Comparison of ENCODE assay signal across 20 cellular contexts in the genomic region with DNA sequence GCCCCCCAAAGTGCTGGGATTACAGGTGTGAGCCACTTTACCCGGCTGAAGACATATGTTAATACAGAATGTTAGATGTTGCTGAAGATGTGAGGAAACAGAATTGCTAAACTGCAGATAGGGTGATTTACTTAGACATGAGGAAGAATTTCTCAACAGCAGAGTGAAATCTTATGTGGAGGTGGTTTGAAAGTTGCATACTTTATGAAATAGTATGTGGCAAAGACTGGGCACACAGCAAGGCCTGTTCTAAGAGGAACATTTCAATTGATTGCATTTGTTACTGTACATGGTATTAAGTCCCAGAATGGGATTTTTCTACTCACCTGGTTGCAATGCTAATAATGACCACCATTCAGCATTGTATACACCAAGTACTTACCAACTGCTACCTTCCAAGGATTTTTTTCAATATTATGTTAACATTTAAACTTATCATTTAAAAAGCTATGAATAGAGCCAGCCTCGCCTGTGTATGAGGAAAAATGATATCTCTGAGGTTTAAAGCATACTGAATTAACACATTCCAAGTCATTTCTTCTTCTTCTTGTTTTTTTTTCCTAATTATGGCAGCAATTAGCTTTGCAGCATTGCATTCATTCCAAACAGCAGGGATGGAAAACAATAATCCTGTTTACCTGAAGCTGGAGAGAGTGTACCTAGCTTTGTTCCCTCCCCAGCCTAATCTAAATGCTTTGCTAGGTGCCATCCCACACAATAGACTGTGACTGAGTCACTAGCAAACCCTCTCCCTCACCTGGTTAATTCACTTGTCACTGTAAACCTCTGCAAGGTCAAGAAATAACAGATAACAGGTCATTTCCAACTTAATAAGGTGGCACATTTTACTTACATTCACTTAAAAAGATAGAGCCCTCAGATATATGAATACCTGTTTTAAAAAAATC. TPM values are rescaled to one million over a fixed set of nuclear protein-coding genes. Genes with fewer than 3 reads are reported as not detected.
DNase-seq lines count a peak whose midpoint lies in the region; ATAC-seq, FAIRE-seq and TF ChIP-seq lines count a peak whose summit lies in the region.
"Had no signal": no experiment of that assay in that cellular context is flagged by ENCODE, and none has a peak within 500 bp of the region (broad histone marks: within the 10 kb centered on the region; RNA-seq: fewer than 3 reads in every experiment).

No MANE protein-coding gene starts in this region.

- TF ChIP-seq CTCF in HepG2 (CRISPR knock-in tag; IDR thresholded peaks at IDR 0.05) (no peak), right lobe of liver (IDR thresholded peaks at IDR 0.05) (no peak), fibroblast of villous mesenchyme (IDR thresholded peaks at IDR 0.05; ENCODE audit: insufficient read depth, low read depth, low read length) (no peak), type B pancreatic cell (conservative IDR thresholded peaks at IDR 0.05) (no peak)

- in situ Hi-C loops in HepG2 (cut with HindIII; ENCODE audit: extremely low pct_ligation_motif_present, low pct_unique_long_range_greater_than_20kb) = no loop called here
- in situ Hi-C loops in G401 (cut with HindIII; ENCODE audit: low sequenced_read_pairs) = no loop called here

- WGBS in HepG2 (ENCODE audit: low lambda C conversion rate) = 31% methylated on average over 2 of the region's 2 CpGs
- 96% methylated on average over 2 of the region's 2 CpGs for WGBS in right lobe of liver (ENCODE audit: insufficient coverage, low coverage, low lambda C conversion rate, missing lambda C conversion rate)

- H3K9ac ChIP-seq in HepG2 (ENCODE audit: insufficient read depth, low read depth, low read length) = no peak overlapping the region

- TF ChIP-seq RAD21 in HepG2 (CRISPR knock-in tag; IDR thresholded peaks at IDR 0.05) = no peak

- ATAC-seq in HepG2 = peak; percentile 56; the same call in 1 of the 3 replicates
- no peak for ATAC-seq in right lobe of liver
- no peak for ATAC-seq in stimulated activated effector memory CD8-positive, alpha-beta T cell treated with anti-CD3 and anti-CD28 coated beads, Interleukin-12 subunit alpha, Interleukin-12 subunit beta, amount 100 ng/mL, for 72 hours
- ATAC-seq: left lung, sciatic nerve had no signal

- CTCF ChIA-PET in HepG2 (lab: Yijun Ruan, JAX; ENCODE audit: low intra/inter-chr PET ratio, low total read pairs) = no interaction called here

- H3K4me2 ChIP-seq in HepG2 (ENCODE audit: low read depth, low read length) = no peak overlapping the region

- H3K27me3 ChIP-seq in HepG2 (ENCODE audit: control insufficient read depth in 1 of 2, insufficient read depth in 2 of 2, low read length in 2 of 2) = no peaks in the 10 kb centered on the region
- H3K27me3 ChIP-seq in right lobe of liver = no peaks in the 10 kb centered on the region
- H3K27me3 ChIP-seq: left lung had no signal

- intact Hi-C loops in HepG2 (cut with micrococcal nuclease; ENCODE audit: unreplicated experiment) (no loop called here), right lobe of liver (cut with DNase I) (no loop called here)

- H3K27ac ChIP-seq in HepG2 (ENCODE audit: extremely low read length, insufficient read depth, low read length) (no peak overlapping the region), right lobe of liver (no peak overlapping the region)

- H3K9me3 ChIP-seq in HepG2 (ENCODE audit: low read length) = no peaks in the 10 kb centered on the region
- H3K9me3 ChIP-seq in right lobe of liver = no peaks in the 10 kb centered on the region
- H3K9me3 ChIP-seq: left lung had no signal

- TF ChIP-seq POLR2A in HepG2 (IDR thresholded peaks at IDR 0.05; ENCODE audit: insufficient read depth in 1 of 2, low read depth in 2 of 2, low read length in 2 of 2) (no peak), right lobe of liver (IDR thresholded peaks at IDR 0.05) (no peak)

- peaks cover 10% of the 10 kb centered on the region for H3K4me1 Mint-ChIP-seq in type B pancreatic cell (ENCODE audit: unreplicated experiment)
- H3K4me1 Mint-ChIP-seq in stimulated activated effector memory CD8-positive, alpha-beta T cell treated with anti-CD3 and anti-CD28 coated beads, Interleukin-12 subunit alpha, Interleukin-12 subunit beta, amount 100 ng/mL, for 72 hours = no peaks in the 10 kb centered on the region
- H3K4me1 Mint-ChIP-seq: CD4-positive, alpha-beta memory T cell had no signal

- H3K27me3 Mint-ChIP-seq in type B pancreatic cell = no peaks in the 10 kb centered on the region
- H3K27me3 Mint-ChIP-seq: CD4-positive, alpha-beta memory T cell had no signal

- no peaks in the 10 kb centered on the region for H4K20me1 ChIP-seq in HepG2 (ENCODE audit: insufficient read depth, low read length)

- TF ChIP-seq EP300 in HepG2 (IDR thresholded peaks at IDR 0.05; ENCODE audit: low read depth in 2 of 2, low read length in 2 of 2) (no peak), HepG2 (CRISPR knock-in tag; IDR thresholded peaks at IDR 0.05; ENCODE audit: borderline replicate concordance) (no peak)

- H3K4me1 ChIP-seq in HepG2 (ENCODE audit: insufficient read depth, low read length) = peaks cover 17% of the 10 kb centered on the region
- no peaks in the 10 kb centered on the region for H3K4me1 ChIP-seq in right lobe of liver
- H3K4me1 ChIP-seq: left lung had no signal

- FAIRE-seq in HepG2 (lab: Jason Lieb, UNC) = no peak
- FAIRE-seq: endometrium, frontal cortex had no signal

- no peak overlapping the region for H3K27ac Mint-ChIP-seq in type B pancreatic cell
- H3K27ac Mint-ChIP-seq in stimulated activated effector memory CD8-positive, alpha-beta T cell treated with anti-CD3 and anti-CD28 coated beads, Interleukin-12 subunit alpha, Interleukin-12 subunit beta, amount 100 ng/mL, for 72 hours = no peak overlapping the region

- H3K4me3 Mint-ChIP-seq in type B pancreatic cell = no peak overlapping the region
- no peak overlapping the region for H3K4me3 Mint-ChIP-seq in stimulated activated effector memory CD8-positive, alpha-beta T cell treated with anti-CD3 and anti-CD28 coated beads, Interleukin-12 subunit alpha, Interleukin-12 subunit beta, amount 100 ng/mL, for 72 hours
- H3K4me3 Mint-ChIP-seq: CD4-positive, alpha-beta memory T cell had no signal

- H3K79me2 ChIP-seq in HepG2 (ENCODE audit: insufficient read depth, low read length) = no peaks in the 10 kb centered on the region

- no peak for DNase-seq in HepG2 (ENCODE audit: low spot score)
- DNase-seq in right lobe of liver = no peak
- DNase-seq in NCI-H748 treated with DMSO at 0.1 percent for 48 hours (lab: John Stamatoyannopoulos, UW) = peak; percentile 78
- DNase-seq in fibroblast of villous mesenchyme (ENCODE audit: low read depth) = peak; percentile 32
- DNase-seq in type B pancreatic cell (ENCODE audit: extremely low spot score, unreplicated experiment) = no peak
- DNase-seq in G401 (ENCODE audit: low spot score) = no peak
- no peak for DNase-seq in stimulated activated effector memory CD8-positive, alpha-beta T cell treated with anti-CD3 and anti-CD28 coated beads, Interleukin-12 subunit alpha, Interleukin-12 subunit beta, amount 100 ng/mL, for 72 hours (ENCODE audit: low spot score in 2 of 2)
- no peak for DNase-seq in DMS114 treated with DMSO at 0.1 percent for 48 hours (lab: John Stamatoyannopoulos, UW; ENCODE audit: unreplicated experiment)
- DNase-seq: activated gamma-delta T cell; aorta; CD4-positive, alpha-beta memory T cell; Kasumi-1; left lung; NCI-H2029; NK-92 treated with Interleukin-12 subunit alpha and Interleukin-12 subunit beta, amount 100 ng/mL, for 24 hours; occipital lobe; stimulated activated CD4-positive, alpha-beta T cell treated with anti-CD3 and anti-CD28 coated beads, Interleukin-1b, Interleukin-23, amount 100 ng/mL, for 48 hours had no signal

- no TSS peak for BruUV-seq in HepG2 (replicated peaks; lab: Mats Ljungman, UMichigan)

- POLR2A ChIA-PET in HepG2 (lab: Yijun Ruan, JAX) = no interaction called here

- peaks cover 4% of the 10 kb centered on the region for H3K9me3 Mint-ChIP-seq in type B pancreatic cell
- no peaks in the 10 kb centered on the region for H3K9me3 Mint-ChIP-seq in stimulated activated effector memory CD8-positive, alpha-beta T cell treated with anti-CD3 and anti-CD28 coated beads, Interleukin-12 subunit alpha, Interleukin-12 subunit beta, amount 100 ng/mL, for 72 hours
- H3K9me3 Mint-ChIP-seq: CD4-positive, alpha-beta memory T cell had no signal

- H3K36me3 Mint-ChIP-seq in type B pancreatic cell = no peaks in the 10 kb centered on the region
- H3K36me3 Mint-ChIP-seq in stimulated activated effector memory CD8-positive, alpha-beta T cell treated with anti-CD3 and anti-CD28 coated beads, Interleukin-12 subunit alpha, Interleukin-12 subunit beta, amount 100 ng/mL, for 72 hours = no peaks in the 10 kb centered on the region
- H3K36me3 Mint-ChIP-seq: CD4-positive, alpha-beta memory T cell had no signal

- H2AFZ ChIP-seq in HepG2 (ENCODE audit: low read length) = no peak overlapping the region

- H3K4me3 ChIP-seq in HepG2 (replicated peaks in 1 of 3; ENCODE audit: insufficient read depth in 1 of 3, low read depth in 2 of 3, low read length in 3 of 3) (no peak overlapping the region), right lobe of liver (no peak overlapping the region), fibroblast of villous mesenchyme (ENCODE audit: low read depth, low read length) (no peak overlapping the region)
- H3K4me3 ChIP-seq: left lung had no signal

- H3K36me3 ChIP-seq in HepG2 (replicated peaks in 1 of 2; ENCODE audit: control insufficient read depth in 1 of 2, insufficient read depth in 2 of 2, low read length in 2 of 2) (no peaks in the 10 kb centered on the region), right lobe of liver (no peaks in the 10 kb centered on the region)
- H3K36me3 ChIP-seq: left lung had no signal

RNA-seq across cellular contexts. Expression of a gene that starts 19.4 kb away (rescaled TPM):
- total RNA-seq in HepG2 (2016; rRNA removed; fragmentation: Illumina TruSeq; extraction: Trizol) (0.52 and 1.7 TPM in 2 replicates), right lobe of liver (1 to 10 TPM in 2 of 6 experiments, under 1 TPM in 4; 0.29 to 4.2 (median 0.74) TPM), fibroblast of villous mesenchyme (6.1 and 15.1 TPM in 2 replicates), type B pancreatic cell (ENCODE audit: low replicate concordance) (189 and 632 TPM in 2 replicates)
- total RNA-seq in HepG2 (2016; cell fraction: cytosol; rRNA removed; fragmentation: Illumina TruSeq; extraction: Trizol; ENCODE audit: low read depth) = 0.09 and 0.20 TPM in 2 replicates
- 0.58 and 1.3 TPM in 2 replicates for total RNA-seq in HepG2 (2016; cell fraction: insoluble cytoplasmic fraction; rRNA removed; fragmentation: Illumina TruSeq; extraction: Trizol)
- total RNA-seq in HepG2 (2016; cell fraction: membrane; rRNA removed; fragmentation: Illumina TruSeq; extraction: Trizol) = 0.46 and 0.62 TPM in 2 replicates
- 0.66 and 1.5 TPM in 2 replicates for total RNA-seq in HepG2 (2016; cell fraction: nucleus; rRNA removed; fragmentation: Illumina TruSeq; extraction: Trizol)
- 7.1 and 9.2 TPM in 2 replicates for polyA plus RNA-seq in HepG2 (2011; rRNA removed)
- 5.3 and 6.9 TPM in 2 replicates for polyA plus RNA-seq in HepG2 (2011; cell fraction: cytosol; rRNA removed)
- polyA plus RNA-seq in HepG2 (2011; cell fraction: nucleus; rRNA removed) = 4.8 and 5.5 TPM in 2 replicates
- polyA plus RNA-seq in HepG2 (2012) = 2.4 and 5.3 TPM in 2 replicates
- 0.11 and 0.15 TPM in 2 replicates for polyA plus RNA-seq in HepG2 (2016; cell fraction: cytosol; fragmentation: Illumina TruSeq; extraction: Trizol; ENCODE audit: low read depth)
- 1.6 and 2.0 TPM in 2 replicates for polyA plus RNA-seq in HepG2 (2016; cell fraction: insoluble cytoplasmic fraction; fragmentation: Illumina TruSeq; extraction: Trizol; ENCODE audit: low read depth)
- polyA plus RNA-seq in HepG2 (2016; cell fraction: membrane; fragmentation: Illumina TruSeq; extraction: Trizol; ENCODE audit: low read depth) = 0.45 and 0.58 TPM in 2 replicates
- 1.8 and 2.4 TPM in 2 replicates for polyA plus RNA-seq in HepG2 (2016; cell fraction: nucleus; fragmentation: Illumina TruSeq; extraction: Trizol; ENCODE audit: insufficient read depth, low read depth)
- polyA minus RNA-seq in HepG2 (2011; rRNA and poly(A)+ RNA removed; ENCODE audit: low replicate concordance) = 14.3 and 611 TPM in 2 replicates
- polyA minus RNA-seq in HepG2 (2011; cell fraction: cytosol; rRNA and poly(A)+ RNA removed) = 3.6 and 4.0 TPM in 2 replicates
- polyA minus RNA-seq in HepG2 (2011; cell fraction: nucleus; rRNA and poly(A)+ RNA removed) = 6.2 and 7.8 TPM in 2 replicates
- not detected in 2 replicates for total RNA-seq in G401 (2014; rRNA removed; shearing (Covaris generic))

Comparison
In these comparisons a context has a peak if more than half of its experiments do, and no peak if none do; other contexts are left out.
1. DNase-seq: peak in NCI-H748 treated with DMSO at 0.1 percent for 48 hours (single experiment) and fibroblast of villous mesenchyme (single experiment); none in HepG2 (single experiment), right lobe of liver (0 of 3), type B pancreatic cell (single experiment), G401 (single experiment), stimulated activated effector memory CD8-positive, alpha-beta T cell treated with anti-CD3 and anti-CD28 coated beads, Interleukin-12 subunit alpha, Interleukin-12 subunit beta, amount 100 ng/mL, for 72 hours (0 of 2) and DMS114 treated with DMSO at 0.1 percent for 48 hours (single experiment).
2. RNA of a gene that starts 19.4 kb away (total RNA-seq): 189 to 632 TPM in type B pancreatic cell; 6.1 to 15.1 TPM in fibroblast of villous mesenchyme, 0.09 to 1.7 TPM in HepG2, 0.29 to 4.2 TPM in right lobe of liver and not detected in G401; every median in the first group is over 10 times any median in the second.